ENCODE assay signal across 1 cellular context in the genomic region with DNA sequence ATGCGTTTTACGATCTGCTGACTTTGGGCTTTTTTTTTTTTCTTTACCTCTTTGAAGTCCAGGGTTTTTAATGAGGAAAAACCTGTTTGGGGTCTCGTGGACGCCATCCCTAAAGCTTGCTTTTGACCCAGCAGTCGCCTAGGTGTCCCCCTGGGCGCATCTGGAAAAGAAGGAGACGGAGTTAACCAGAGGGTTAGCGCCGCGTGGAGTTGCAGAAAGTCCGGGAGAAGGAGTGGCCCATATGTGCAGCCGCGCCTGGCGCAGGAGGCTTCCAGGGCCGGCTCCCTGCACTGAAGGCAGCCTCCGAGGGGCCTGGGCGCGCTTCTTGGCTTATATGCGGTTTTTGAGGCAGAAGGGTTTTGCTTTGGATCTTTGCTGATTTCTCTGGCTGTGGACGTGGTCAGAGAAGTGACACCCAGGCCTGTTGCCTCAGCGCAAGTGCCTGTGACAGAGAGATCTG.
TF ChIP-seq lines count a peak whose summit lies in the region.

No MANE protein-coding gene starts in this region.

TF ChIP-seq in HepG2, 621 proteins besides CTCF, POLR2A, EP300 and RAD21 (continued from another document and continues in another):
- TF ChIP-seq, protein P1, sequence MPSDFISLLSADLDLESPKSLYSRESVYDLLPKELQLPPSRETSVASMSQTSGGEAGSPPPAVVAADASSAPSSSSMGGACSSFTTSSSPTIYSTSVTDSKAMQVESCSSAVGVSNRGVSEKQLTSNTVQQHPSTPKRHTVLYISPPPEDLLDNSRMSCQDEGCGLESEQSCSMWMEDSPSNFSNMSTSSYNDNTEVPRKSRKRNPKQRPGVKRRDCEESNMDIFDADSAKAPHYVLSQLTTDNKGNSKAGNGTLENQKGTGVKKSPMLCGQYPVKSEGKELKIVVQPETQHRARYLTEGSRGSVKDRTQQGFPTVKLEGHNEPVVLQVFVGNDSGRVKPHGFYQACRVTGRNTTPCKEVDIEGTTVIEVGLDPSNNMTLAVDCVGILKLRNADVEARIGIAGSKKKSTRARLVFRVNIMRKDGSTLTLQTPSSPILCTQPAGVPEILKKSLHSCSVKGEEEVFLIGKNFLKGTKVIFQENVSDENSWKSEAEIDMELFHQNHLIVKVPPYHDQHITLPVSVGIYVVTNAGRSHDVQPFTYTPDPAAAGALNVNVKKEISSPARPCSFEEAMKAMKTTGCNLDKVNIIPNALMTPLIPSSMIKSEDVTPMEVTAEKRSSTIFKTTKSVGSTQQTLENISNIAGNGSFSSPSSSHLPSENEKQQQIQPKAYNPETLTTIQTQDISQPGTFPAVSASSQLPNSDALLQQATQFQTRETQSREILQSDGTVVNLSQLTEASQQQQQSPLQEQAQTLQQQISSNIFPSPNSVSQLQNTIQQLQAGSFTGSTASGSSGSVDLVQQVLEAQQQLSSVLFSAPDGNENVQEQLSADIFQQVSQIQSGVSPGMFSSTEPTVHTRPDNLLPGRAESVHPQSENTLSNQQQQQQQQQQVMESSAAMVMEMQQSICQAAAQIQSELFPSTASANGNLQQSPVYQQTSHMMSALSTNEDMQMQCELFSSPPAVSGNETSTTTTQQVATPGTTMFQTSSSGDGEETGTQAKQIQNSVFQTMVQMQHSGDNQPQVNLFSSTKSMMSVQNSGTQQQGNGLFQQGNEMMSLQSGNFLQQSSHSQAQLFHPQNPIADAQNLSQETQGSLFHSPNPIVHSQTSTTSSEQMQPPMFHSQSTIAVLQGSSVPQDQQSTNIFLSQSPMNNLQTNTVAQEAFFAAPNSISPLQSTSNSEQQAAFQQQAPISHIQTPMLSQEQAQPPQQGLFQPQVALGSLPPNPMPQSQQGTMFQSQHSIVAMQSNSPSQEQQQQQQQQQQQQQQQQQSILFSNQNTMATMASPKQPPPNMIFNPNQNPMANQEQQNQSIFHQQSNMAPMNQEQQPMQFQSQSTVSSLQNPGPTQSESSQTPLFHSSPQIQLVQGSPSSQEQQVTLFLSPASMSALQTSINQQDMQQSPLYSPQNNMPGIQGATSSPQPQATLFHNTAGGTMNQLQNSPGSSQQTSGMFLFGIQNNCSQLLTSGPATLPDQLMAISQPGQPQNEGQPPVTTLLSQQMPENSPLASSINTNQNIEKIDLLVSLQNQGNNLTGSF (CRISPR knock-in tag; IDR thresholded peaks at IDR 0.05) = no peak
- TF ChIP-seq TCF12 (IDR thresholded peaks at IDR 0.05) (no peak), TCF12 (CRISPR knock-in tag; IDR thresholded peaks at IDR 0.05) (no peak), MXD4 (CRISPR knock-in tag; IDR thresholded peaks at IDR 0.05) (no peak), NR3C1 (CRISPR knock-in tag; IDR thresholded peaks at IDR 0.05) (no peak), CHD4 (IDR thresholded peaks at IDR 0.05; ENCODE audit: borderline replicate concordance, low read length) (no peak; the same call in 1 of the 2 replicates), ZNF329 (CRISPR knock-in tag; IDR thresholded peaks at IDR 0.05; ENCODE audit: low read depth) (no peak), ERF (CRISPR knock-in tag; IDR thresholded peaks at IDR 0.05) (no peak), ZNF746 (CRISPR knock-in tag; IDR thresholded peaks at IDR 0.05) (peak; percentile 65; the same call in 1 of the 2 replicates), PRMT3 (CRISPR knock-in tag; IDR thresholded peaks at IDR 0.05; ENCODE audit: borderline replicate concordance, low read depth) (no peak), KDM1A (CRISPR knock-in tag; IDR thresholded peaks at IDR 0.05) (no peak), ZNF790 (CRISPR knock-in tag; IDR thresholded peaks at IDR 0.05; ENCODE audit: borderline replicate concordance) (no peak), EED (CRISPR knock-in tag; IDR thresholded peaks at IDR 0.05) (no peak), ZNF564 (CRISPR knock-in tag; IDR thresholded peaks at IDR 0.05) (no peak), ZNF7 (CRISPR knock-in tag; IDR thresholded peaks at IDR 0.05) (no peak), KMT2A (CRISPR knock-in tag; IDR thresholded peaks at IDR 0.05) (no peak), MTA1 (CRISPR knock-in tag; IDR thresholded peaks at IDR 0.05; ENCODE audit: borderline replicate concordance) (no peak), ZNF703 (CRISPR knock-in tag; IDR thresholded peaks at IDR 0.05; ENCODE audit: borderline replicate concordance) (no peak), GTF3A (CRISPR knock-in tag; conservative IDR thresholded peaks at IDR 0.05) (no peak), ZNF629 (CRISPR knock-in tag; conservative IDR thresholded peaks at IDR 0.05) (no peak), SNRNP70 (IDR thresholded peaks at IDR 0.05; ENCODE audit: low read depth, low read length) (no peak), CEBPG (CRISPR knock-in tag; IDR thresholded peaks at IDR 0.05) (no peak), IKZF4 (CRISPR knock-in tag; IDR thresholded peaks at IDR 0.05; ENCODE audit: borderline replicate concordance, low read depth, not compliant biosample characterization) (no peak), KAT7 (CRISPR knock-in tag; IDR thresholded peaks at IDR 0.05; ENCODE audit: borderline replicate concordance) (peak; percentile 70; the same call in 1 of the 2 replicates), GPN1 (CRISPR knock-in tag; IDR thresholded peaks at IDR 0.05; ENCODE audit: borderline replicate concordance) (no peak), ZNF660 (CRISPR knock-in tag; IDR thresholded peaks at IDR 0.05; ENCODE audit: borderline replicate concordance, low read depth) (no peak), SRF (IDR thresholded peaks at IDR 0.05; ENCODE audit: low read depth, low read length) (no peak), ZBTB7A (CRISPR knock-in tag; IDR thresholded peaks at IDR 0.05) (no peak), ZNF557 (CRISPR knock-in tag; IDR thresholded peaks at IDR 0.05) (no peak), HOXD1 (CRISPR knock-in tag; IDR thresholded peaks at IDR 0.05) (peak; percentile 38; the same call in 1 of the 2 replicates), ZNF138 (CRISPR knock-in tag; IDR thresholded peaks at IDR 0.05; ENCODE audit: low read depth) (no peak)
- TF ChIP-seq, protein P2, sequence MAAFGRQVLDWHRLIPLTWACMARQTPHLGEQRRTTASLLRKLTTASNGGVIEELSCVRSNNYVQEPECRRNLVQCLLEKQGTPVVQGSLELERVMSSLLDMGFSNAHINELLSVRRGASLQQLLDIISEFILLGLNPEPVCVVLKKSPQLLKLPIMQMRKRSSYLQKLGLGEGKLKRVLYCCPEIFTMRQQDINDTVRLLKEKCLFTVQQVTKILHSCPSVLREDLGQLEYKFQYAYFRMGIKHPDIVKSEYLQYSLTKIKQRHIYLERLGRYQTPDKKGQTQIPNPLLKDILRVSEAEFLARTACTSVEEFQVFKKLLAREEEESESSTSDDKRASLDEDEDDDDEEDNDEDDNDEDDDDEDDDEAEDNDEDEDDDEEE (CRISPR knock-in tag; IDR thresholded peaks at IDR 0.05) = no peak
- TF ChIP-seq, protein P3, sequence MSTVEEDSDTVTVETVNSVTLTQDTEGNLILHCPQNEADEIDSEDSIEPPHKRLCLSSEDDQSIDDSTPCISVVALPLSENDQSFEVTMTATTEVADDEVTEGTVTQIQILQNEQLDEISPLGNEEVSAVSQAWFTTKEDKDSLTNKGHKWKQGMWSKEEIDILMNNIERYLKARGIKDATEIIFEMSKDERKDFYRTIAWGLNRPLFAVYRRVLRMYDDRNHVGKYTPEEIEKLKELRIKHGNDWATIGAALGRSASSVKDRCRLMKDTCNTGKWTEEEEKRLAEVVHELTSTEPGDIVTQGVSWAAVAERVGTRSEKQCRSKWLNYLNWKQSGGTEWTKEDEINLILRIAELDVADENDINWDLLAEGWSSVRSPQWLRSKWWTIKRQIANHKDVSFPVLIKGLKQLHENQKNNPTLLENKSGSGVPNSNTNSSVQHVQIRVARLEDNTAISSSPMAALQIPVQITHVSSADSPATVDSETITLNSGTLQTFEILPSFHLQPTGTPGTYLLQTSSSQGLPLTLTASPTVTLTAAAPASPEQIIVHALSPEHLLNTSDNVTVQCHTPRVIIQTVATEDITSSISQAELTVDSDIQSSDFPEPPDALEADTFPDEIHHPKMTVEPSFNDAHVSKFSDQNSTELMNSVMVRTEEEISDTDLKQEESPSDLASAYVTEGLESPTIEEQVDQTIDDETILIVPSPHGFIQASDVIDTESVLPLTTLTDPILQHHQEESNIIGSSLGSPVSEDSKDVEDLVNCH (CRISPR knock-in tag; IDR thresholded peaks at IDR 0.05) = no peak
- TF ChIP-seq, protein P4, sequence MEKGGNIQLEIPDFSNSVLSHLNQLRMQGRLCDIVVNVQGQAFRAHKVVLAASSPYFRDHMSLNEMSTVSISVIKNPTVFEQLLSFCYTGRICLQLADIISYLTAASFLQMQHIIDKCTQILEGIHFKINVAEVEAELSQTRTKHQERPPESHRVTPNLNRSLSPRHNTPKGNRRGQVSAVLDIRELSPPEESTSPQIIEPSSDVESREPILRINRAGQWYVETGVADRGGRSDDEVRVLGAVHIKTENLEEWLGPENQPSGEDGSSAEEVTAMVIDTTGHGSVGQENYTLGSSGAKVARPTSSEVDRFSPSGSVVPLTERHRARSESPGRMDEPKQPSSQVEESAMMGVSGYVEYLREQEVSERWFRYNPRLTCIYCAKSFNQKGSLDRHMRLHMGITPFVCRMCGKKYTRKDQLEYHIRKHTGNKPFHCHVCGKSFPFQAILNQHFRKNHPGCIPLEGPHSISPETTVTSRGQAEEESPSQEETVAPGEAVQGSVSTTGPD (CRISPR knock-in tag; IDR thresholded peaks at IDR 0.05) = no peak; the same call in 1 of the 2 replicates
- TF ChIP-seq, protein P5, sequence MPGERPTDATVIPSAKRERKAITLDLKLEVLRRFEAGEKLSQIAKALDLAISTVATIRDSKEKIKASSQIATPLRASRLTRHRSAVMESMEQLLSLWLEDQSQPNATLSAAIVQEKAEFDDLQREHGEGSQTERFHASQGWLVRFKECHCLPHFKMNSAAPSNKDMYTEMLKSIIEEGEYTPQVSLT (CRISPR knock-in tag; IDR thresholded peaks at IDR 0.05; ENCODE audit: borderline replicate concordance, low read depth) = peak; percentile 78; the same call in 1 of the 2 replicates
- TF ChIP-seq, protein P6, sequence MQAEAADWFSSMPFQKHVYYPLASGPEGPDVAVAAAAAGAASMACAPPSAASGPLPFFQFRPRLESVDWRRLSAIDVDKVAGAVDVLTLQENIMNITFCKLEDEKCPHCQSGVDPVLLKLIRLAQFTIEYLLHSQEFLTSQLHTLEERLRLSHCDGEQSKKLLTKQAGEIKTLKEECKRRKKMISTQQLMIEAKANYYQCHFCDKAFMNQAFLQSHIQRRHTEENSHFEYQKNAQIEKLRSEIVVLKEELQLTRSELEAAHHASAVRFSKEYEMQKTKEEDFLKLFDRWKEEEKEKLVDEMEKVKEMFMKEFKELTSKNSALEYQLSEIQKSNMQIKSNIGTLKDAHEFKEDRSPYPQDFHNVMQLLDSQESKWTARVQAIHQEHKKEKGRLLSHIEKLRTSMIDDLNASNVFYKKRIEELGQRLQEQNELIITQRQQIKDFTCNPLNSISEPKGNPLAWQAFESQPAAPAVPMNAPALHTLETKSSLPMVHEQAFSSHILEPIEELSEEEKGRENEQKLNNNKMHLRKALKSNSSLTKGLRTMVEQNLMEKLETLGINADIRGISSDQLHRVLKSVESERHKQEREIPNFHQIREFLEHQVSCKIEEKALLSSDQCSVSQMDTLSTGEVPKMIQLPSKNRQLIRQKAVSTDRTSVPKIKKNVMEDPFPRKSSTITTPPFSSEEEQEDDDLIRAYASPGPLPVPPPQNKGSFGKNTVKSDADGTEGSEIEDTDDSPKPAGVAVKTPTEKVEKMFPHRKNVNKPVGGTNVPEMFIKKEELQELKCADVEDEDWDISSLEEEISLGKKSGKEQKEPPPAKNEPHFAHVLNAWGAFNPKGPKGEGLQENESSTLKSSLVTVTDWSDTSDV (CRISPR knock-in tag; IDR thresholded peaks at IDR 0.05) = 0 out of 2 replicates have a peak, but pooled peaks have one; percentile 4
- TF ChIP-seq, protein P7, sequence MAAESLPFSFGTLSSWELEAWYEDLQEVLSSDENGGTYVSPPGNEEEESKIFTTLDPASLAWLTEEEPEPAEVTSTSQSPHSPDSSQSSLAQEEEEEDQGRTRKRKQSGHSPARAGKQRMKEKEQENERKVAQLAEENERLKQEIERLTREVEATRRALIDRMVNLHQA (CRISPR knock-in tag; IDR thresholded peaks at IDR 0.05) = no peak
- TF ChIP-seq, protein P8, sequence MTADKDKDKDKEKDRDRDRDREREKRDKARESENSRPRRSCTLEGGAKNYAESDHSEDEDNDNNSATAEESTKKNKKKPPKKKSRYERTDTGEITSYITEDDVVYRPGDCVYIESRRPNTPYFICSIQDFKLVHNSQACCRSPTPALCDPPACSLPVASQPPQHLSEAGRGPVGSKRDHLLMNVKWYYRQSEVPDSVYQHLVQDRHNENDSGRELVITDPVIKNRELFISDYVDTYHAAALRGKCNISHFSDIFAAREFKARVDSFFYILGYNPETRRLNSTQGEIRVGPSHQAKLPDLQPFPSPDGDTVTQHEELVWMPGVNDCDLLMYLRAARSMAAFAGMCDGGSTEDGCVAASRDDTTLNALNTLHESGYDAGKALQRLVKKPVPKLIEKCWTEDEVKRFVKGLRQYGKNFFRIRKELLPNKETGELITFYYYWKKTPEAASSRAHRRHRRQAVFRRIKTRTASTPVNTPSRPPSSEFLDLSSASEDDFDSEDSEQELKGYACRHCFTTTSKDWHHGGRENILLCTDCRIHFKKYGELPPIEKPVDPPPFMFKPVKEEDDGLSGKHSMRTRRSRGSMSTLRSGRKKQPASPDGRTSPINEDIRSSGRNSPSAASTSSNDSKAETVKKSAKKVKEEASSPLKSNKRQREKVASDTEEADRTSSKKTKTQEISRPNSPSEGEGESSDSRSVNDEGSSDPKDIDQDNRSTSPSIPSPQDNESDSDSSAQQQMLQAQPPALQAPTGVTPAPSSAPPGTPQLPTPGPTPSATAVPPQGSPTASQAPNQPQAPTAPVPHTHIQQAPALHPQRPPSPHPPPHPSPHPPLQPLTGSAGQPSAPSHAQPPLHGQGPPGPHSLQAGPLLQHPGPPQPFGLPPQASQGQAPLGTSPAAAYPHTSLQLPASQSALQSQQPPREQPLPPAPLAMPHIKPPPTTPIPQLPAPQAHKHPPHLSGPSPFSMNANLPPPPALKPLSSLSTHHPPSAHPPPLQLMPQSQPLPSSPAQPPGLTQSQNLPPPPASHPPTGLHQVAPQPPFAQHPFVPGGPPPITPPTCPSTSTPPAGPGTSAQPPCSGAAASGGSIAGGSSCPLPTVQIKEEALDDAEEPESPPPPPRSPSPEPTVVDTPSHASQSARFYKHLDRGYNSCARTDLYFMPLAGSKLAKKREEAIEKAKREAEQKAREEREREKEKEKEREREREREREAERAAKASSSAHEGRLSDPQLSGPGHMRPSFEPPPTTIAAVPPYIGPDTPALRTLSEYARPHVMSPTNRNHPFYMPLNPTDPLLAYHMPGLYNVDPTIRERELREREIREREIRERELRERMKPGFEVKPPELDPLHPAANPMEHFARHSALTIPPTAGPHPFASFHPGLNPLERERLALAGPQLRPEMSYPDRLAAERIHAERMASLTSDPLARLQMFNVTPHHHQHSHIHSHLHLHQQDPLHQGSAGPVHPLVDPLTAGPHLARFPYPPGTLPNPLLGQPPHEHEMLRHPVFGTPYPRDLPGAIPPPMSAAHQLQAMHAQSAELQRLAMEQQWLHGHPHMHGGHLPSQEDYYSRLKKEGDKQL (CRISPR knock-in tag; IDR thresholded peaks at IDR 0.05; ENCODE audit: low read depth) = no peak
